ENCODE assay signal across 19 cellular contexts in genomic region chr20:6418732-6419131, GRCh38.
DNase-seq lines count a peak whose midpoint lies in the region; ATAC-seq and TF ChIP-seq lines count a peak whose summit lies in the region.
"Had no signal": no experiment of that assay in that cellular context is flagged by ENCODE, and none has a peak within 500 bp of the region (broad histone marks: within the 10 kb centered on the region; RNA-seq: fewer than 3 reads in every experiment).

No MANE protein-coding gene starts in this region.

- no TSS peak for BruUV-seq in PC-3 (replicated peaks; lab: Mats Ljungman, UMichigan)

- H2AFZ ChIP-seq in PC-3 (ENCODE audit: low read length): no peak overlapping the region

- H3K9me3 Mint-ChIP-seq in natural killer cell treated with Interleukin-12 subunit alpha and Interleukin-12 subunit beta and Interleukin-15 and Interleukin-18, amount 100 ng/mL, for 72 hours: peaks cover 4% of the 10 kb centered on the region

- H3F3A ChIP-seq in PC-3 (ENCODE audit: low read length, unreplicated experiment): no peaks in the 10 kb centered on the region

- no peaks in the 10 kb centered on the region for H3K4me1 Mint-ChIP-seq in natural killer cell treated with Interleukin-12 subunit alpha and Interleukin-12 subunit beta and Interleukin-15 and Interleukin-18, amount 100 ng/mL, for 72 hours (ENCODE audit: low read depth in 2 of 2)
- H3K4me1 Mint-ChIP-seq: CD4-positive, CD25-positive, alpha-beta regulatory T cell had no signal

- no peak overlapping the region for H3K27ac ChIP-seq in PC-3 (ENCODE audit: low read length)
- H3K27ac ChIP-seq: SJSA1 had no signal

- H3K27me3 ChIP-seq in PC-3 (ENCODE audit: low read length): peaks cover 47% of the 10 kb centered on the region
- H3K27me3 ChIP-seq: SJSA1 had no signal

- peaks cover 9% of the 10 kb centered on the region; the same call in 1 of the 2 replicates for H3K4me1 ChIP-seq in PC-3 (ENCODE audit: insufficient read depth, low read length)
- H3K4me1 ChIP-seq: HAP-1 had no signal

- H4K20me1 ChIP-seq in PC-3 (ENCODE audit: low read length): no peaks in the 10 kb centered on the region

- TF ChIP-seq CTCF in PC-3 (conservative IDR thresholded peaks at IDR 0.05; ENCODE audit: low read depth, low read length): no peak

- H3K9me2 ChIP-seq in PC-3 (replicated peaks; ENCODE audit: low read length): no peaks in the 10 kb centered on the region

- H3K36me3 Mint-ChIP-seq in natural killer cell treated with Interleukin-12 subunit alpha and Interleukin-12 subunit beta and Interleukin-15 and Interleukin-18, amount 100 ng/mL, for 72 hours: no peaks in the 10 kb centered on the region
- H3K36me3 Mint-ChIP-seq: CD4-positive, CD25-positive, alpha-beta regulatory T cell had no signal

- DNase-seq in PC-3 (peak; percentile 69), renal cortical epithelial cell (ENCODE audit: low read depth) (peak; percentile 53), activated T-cell treated with anti-CD3 and anti-CD28 coated beads for 4 hours (no peak), ureter (ENCODE audit: low spot score) (no peak)
- no peak for DNase-seq in natural killer cell treated with Interleukin-12 subunit alpha and Interleukin-12 subunit beta and Interleukin-15 and Interleukin-18, amount 100 ng/mL, for 72 hours (ENCODE audit: low spot score)
- DNase-seq: ACHN; Calu3; CD4-positive, CD25-positive, alpha-beta regulatory T cell; Kasumi-1; NCI-H1417 treated with DMSO at 0.1 percent for 48 hours; NCI-H2029 treated with DMSO at 0.1 percent for 48 hours; NCI-H524 treated with DMSO at 0.1 percent for 48 hours; NK-92 treated with Interleukin-12 subunit alpha and Interleukin-12 subunit beta, amount 100 ng/mL, for 24 hours; OCI-M1 had no signal

- H3K9me3 ChIP-seq in PC-3 (ENCODE audit: low read length): no peaks in the 10 kb centered on the region
- H3K9me3 ChIP-seq: HAP-1, SJSA1 had no signal

- H3K9ac ChIP-seq in PC-3 (ENCODE audit: low read length): no peak overlapping the region

- ATAC-seq in GM18870 (IDR thresholded peaks at IDR 0.05; ENCODE audit: unreplicated experiment): peak; percentile 63
- ATAC-seq in HG03432 (IDR thresholded peaks at IDR 0.05; ENCODE audit: unreplicated experiment): peak; percentile 80
- peak; percentile 88 for ATAC-seq in PC-3
- no peak for ATAC-seq in HG03045 (IDR thresholded peaks at IDR 0.05; ENCODE audit: unreplicated experiment)
- no peak for ATAC-seq in natural killer cell treated with Interleukin-12 subunit alpha and Interleukin-12 subunit beta and Interleukin-15 and Interleukin-18, amount 100 ng/mL, for 72 hours

- no peak overlapping the region for H3K4me3 Mint-ChIP-seq in natural killer cell treated with Interleukin-12 subunit alpha and Interleukin-12 subunit beta and Interleukin-15 and Interleukin-18, amount 100 ng/mL, for 72 hours
- H3K4me3 Mint-ChIP-seq: CD4-positive, CD25-positive, alpha-beta regulatory T cell had no signal

- POLR2A ChIA-PET in PC-3 (lab: Charles Lee; ENCODE audit: unreplicated experiment): interaction anchor here (0.6 kb wide), 1 partner anchor 86 kb away, joined by 3 read pairs; no protein-coding TSS in a partner anchor

- H3K4me3 ChIP-seq in PC-3 (ENCODE audit: low read length): no peak overlapping the region
- H3K4me3 ChIP-seq: HAP-1, SJSA1 had no signal

- H3K27me3 Mint-ChIP-seq in natural killer cell treated with Interleukin-12 subunit alpha and Interleukin-12 subunit beta and Interleukin-15 and Interleukin-18, amount 100 ng/mL, for 72 hours: peaks cover 0 to 2% of the 10 kb centered on the region in 2 donors

- H3K4me2 ChIP-seq in PC-3 (ENCODE audit: low read length): no peak overlapping the region

- H3K27ac Mint-ChIP-seq in natural killer cell treated with Interleukin-12 subunit alpha and Interleukin-12 subunit beta and Interleukin-15 and Interleukin-18, amount 100 ng/mL, for 72 hours: no peak overlapping the region
- H3K27ac Mint-ChIP-seq: CD4-positive, CD25-positive, alpha-beta regulatory T cell had no signal

- H3K79me2 ChIP-seq in PC-3 (ENCODE audit: low read length): no peaks in the 10 kb centered on the region

- H3K36me3 ChIP-seq in PC-3 (ENCODE audit: low read depth, low read length): no peaks in the 10 kb centered on the region
- H3K36me3 ChIP-seq: HAP-1, SJSA1 had no signal

- CTCF ChIA-PET in PC-3 (lab: Charles Lee): no interaction called here

- intact Hi-C loops in PC-3 (cut with micrococcal nuclease): no loop called here

Comparison
In these comparisons a context has a peak if more than half of its experiments do, and no peak if none do; other contexts are left out.
1. ATAC-seq: peak in GM18870 (single experiment), HG03432 (single experiment) and PC-3 (single experiment); none in HG03045 (single experiment) and natural killer cell treated with Interleukin-12 subunit alpha and Interleukin-12 subunit beta and Interleukin-15 and Interleukin-18, amount 100 ng/mL, for 72 hours (0 of 2).
2. DNase-seq: peak in PC-3 (single experiment) and renal cortical epithelial cell (single experiment); none in activated T-cell treated with anti-CD3 and anti-CD28 coated beads for 4 hours (single experiment), ureter (single experiment) and natural killer cell treated with Interleukin-12 subunit alpha and Interleukin-12 subunit beta and Interleukin-15 and Interleukin-18, amount 100 ng/mL, for 72 hours (single experiment).